28 cellular contexts compared by ENCODE assay signal in the genomic region with DNA sequence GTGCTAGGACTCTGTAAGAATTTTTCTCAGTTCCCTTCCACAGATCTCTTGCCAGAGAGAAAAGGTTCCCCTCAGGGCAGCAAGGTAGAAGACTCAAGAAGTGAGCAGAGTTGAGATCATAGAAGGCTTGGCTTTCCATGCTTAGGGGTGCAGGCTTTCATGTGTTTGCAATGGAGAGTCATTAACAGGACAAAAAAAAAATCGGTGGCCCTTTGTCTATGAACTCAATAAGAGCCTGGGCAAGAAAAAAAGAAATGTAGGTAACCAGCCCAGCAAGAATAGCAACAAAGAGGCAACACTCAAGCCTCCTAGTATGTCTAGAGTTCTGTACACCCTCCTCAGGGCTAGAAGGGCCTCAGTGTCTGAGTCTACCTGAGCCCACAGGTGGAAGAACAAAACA.
"Had no signal": no experiment of that assay in that cellular context is flagged by ENCODE, and none has a peak within 500 bp of the region (broad histone marks: within the 10 kb centered on the region; RNA-seq: fewer than 3 reads in every experiment).

No MANE protein-coding gene starts in this region.

- H3K9me3 Mint-ChIP-seq: activated B cell treated with CpG ODN at 0.5 μM for 24 hours; activated CD8-positive, alpha-beta T cell treated with anti-CD3 and anti-CD28 coated beads for 36 hours; activated T-cell treated with anti-CD3 and anti-CD28 coated beads, Interleukin-2, amount 50 U/mL, for 4 hours; activated T-helper 17 cell treated with anti-CD3 and anti-CD28 coated beads, Interleukin-2, amount 50 U/mL, for 72 hours; central memory CD8-positive, alpha-beta T cell; effector memory CD8-positive, alpha-beta T cell; T-helper 2 cell treated with Interferon-gamma antibody and Interleukin-4, amounts not matched to agents 5 μg/mL and 100 μg/mL, for 36 hours had no signal

- H3K27ac Mint-ChIP-seq: activated B cell treated with CpG ODN at 0.5 μM for 24 hours; activated CD8-positive, alpha-beta T cell treated with anti-CD3 and anti-CD28 coated beads for 36 hours; activated naive CD8-positive, alpha-beta T cell; activated T-helper 17 cell treated with anti-CD3 and anti-CD28 coated beads, Interleukin-2, amount 50 U/mL, for 72 hours; effector memory CD8-positive, alpha-beta T cell; T-helper 17 cell; T-helper 2 cell treated with Interferon-gamma antibody and Interleukin-4, amounts not matched to agents 5 μg/mL and 100 μg/mL, for 36 hours had no signal

- DNase-seq: activated B cell treated with CpG ODN at 0.5 μM for 24 hours; activated CD4-positive, alpha-beta T cell treated with anti-CD3 and anti-CD28 coated beads for 48 hours; activated CD4-positive, alpha-beta T cell treated with anti-CD3 and anti-CD28 coated beads, Interleukin-2, amount 50 U/mL, for 1 hour; activated CD4-positive, alpha-beta T cell treated with anti-CD3 and anti-CD28 coated beads, Interleukin-2, amount 50 U/mL, for 48 hours; activated CD8-positive, alpha-beta memory T cell treated with anti-CD3 and anti-CD28 coated beads for 24 hours; activated CD8-positive, alpha-beta T cell treated with anti-CD3 and anti-CD28 coated beads for 36 hours; activated effector memory CD4-positive, alpha-beta T cell treated with Interleukin-2 at 50 U/mL for 16 hours; activated gamma-delta T cell treated with Interleukin-2 at 50 U/mL for 16 hours; activated naive CD4-positive, alpha-beta T cell treated with anti-CD3 and anti-CD28 coated beads, Interleukin-2, amount 50 U/mL, for 16 hours; activated naive CD4-positive, alpha-beta T cell treated with Interleukin-2 at 50 U/mL for 16 hours; activated T-cell treated with anti-CD3 and anti-CD28 coated beads, Interleukin-2, amount 50 U/mL, for 4 hours; amniotic stem cell; brain microvascular endothelial cell; cortex of kidney; dermis blood vessel endothelial cell; effector CD4-positive, alpha-beta T cell; effector memory CD8-positive, alpha-beta T cell; foreskin fibroblast; head of caudate nucleus; T-helper 17 cell; T1000; WERI-Rb-1 had no signal

- H3K27ac ChIP-seq: brain microvascular endothelial cell, epithelial cell of prostate, WERI-Rb-1 had no signal

- H3K4me3 Mint-ChIP-seq: activated B cell treated with CpG ODN at 0.5 μM for 24 hours; activated CD8-positive, alpha-beta T cell treated with anti-CD3 and anti-CD28 coated beads for 36 hours; activated naive CD8-positive, alpha-beta T cell; activated T-cell treated with anti-CD3 and anti-CD28 coated beads, Interleukin-2, amount 50 U/mL, for 4 hours; activated T-helper 17 cell treated with anti-CD3 and anti-CD28 coated beads, Interleukin-2, amount 50 U/mL, for 72 hours; central memory CD8-positive, alpha-beta T cell; effector memory CD8-positive, alpha-beta T cell; T-helper 17 cell; T-helper 2 cell treated with Interferon-gamma antibody and Interleukin-4, amounts not matched to agents 5 μg/mL and 100 μg/mL, for 36 hours had no signal

- H3K36me3 ChIP-seq: brain microvascular endothelial cell, WERI-Rb-1 had no signal

- H3K36me3 Mint-ChIP-seq: activated naive CD8-positive, alpha-beta T cell had no signal

- H3K27me3 ChIP-seq: brain microvascular endothelial cell had no signal

- ATAC-seq: activated CD4-positive, CD25-positive, alpha-beta regulatory T cell treated with anti-CD3 and anti-CD28 coated beads, Interleukin-2, amount 50 U/mL, for 24 hours; activated CD8-positive, alpha-beta T cell treated with anti-CD3 and anti-CD28 coated beads for 36 hours; activated T-cell treated with anti-CD3 and anti-CD28 coated beads, Interleukin-2, amount 50 U/mL, for 4 hours; activated T-helper 17 cell treated with anti-CD3 and anti-CD28 coated beads, Interleukin-2, amount 50 U/mL, for 72 hours; effector memory CD8-positive, alpha-beta T cell; T-helper 17 cell had no signal

- H3K4me1 Mint-ChIP-seq: activated B cell treated with CpG ODN at 0.5 μM for 24 hours; activated T-helper 17 cell treated with anti-CD3 and anti-CD28 coated beads, Interleukin-2, amount 50 U/mL, for 72 hours; central memory CD8-positive, alpha-beta T cell had no signal

- H3K27me3 Mint-ChIP-seq: activated CD8-positive, alpha-beta T cell treated with anti-CD3 and anti-CD28 coated beads for 36 hours; activated naive CD8-positive, alpha-beta T cell had no signal
